ENCODE assay signal across 8 cellular contexts in genomic region chr15:90530250-90531051, GRCh38. TPM values are rescaled to one million over a fixed set of nuclear protein-coding genes. Genes with fewer than 3 reads are reported as not detected.
DNase-seq lines count a peak whose midpoint lies in the region; ATAC-seq and TF ChIP-seq lines count a peak whose summit lies in the region.

No MANE protein-coding gene starts in this region.

- H2BK120ac ChIP-seq in mesendoderm (ENCODE audit: low read depth, low read length), result no peak overlapping the region

- no peak overlapping the region for H4K5ac ChIP-seq in mesendoderm (ENCODE audit: low read length)

- peaks cover 26% of the 10 kb centered on the region for H3K36me3 Mint-ChIP-seq in activated CD8-positive, alpha-beta T cell treated with anti-CD3 and anti-CD28 coated beads, Interleukin-2, amount 10 ng/mL, durations not matched to agents 7 days and 5 days (ENCODE audit: low read depth)

- H3K4ac ChIP-seq in mesendoderm (ENCODE audit: low read depth, low read length), result peak overlapping the region; percentile 17

- WGBS in mesendoderm (ENCODE audit: extremely low coverage, insufficient coverage, low lambda C conversion rate), result no CpG with 5 or more reads among the region's 76 CpGs

- H2AFZ ChIP-seq in MM.1S (ENCODE audit: low read length), result peak overlapping the region; percentile 53

- H4K8ac ChIP-seq in mesendoderm (ENCODE audit: low read depth, low read length), result no peak overlapping the region

- no peak for TF ChIP-seq CTCF in GM13976 (IDR thresholded peaks at IDR 0.05; ENCODE audit: borderline replicate concordance, control extremely low read depth, extremely low read depth, insufficient read depth, missing control alignments)
- TF ChIP-seq CTCF in MM.1S (IDR thresholded peaks at IDR 0.05; ENCODE audit: low read length), result no peak

- H3K4me3 ChIP-seq in MM.1S (ENCODE audit: low read length) (peak overlapping the region; percentile 62), endocrine pancreas (ENCODE audit: control insufficient read depth, insufficient read depth, low read length) (peak overlapping the region; percentile 57), mesendoderm (ENCODE audit: low read length) (peak overlapping the region; percentile 70)

- H3K27ac Mint-ChIP-seq in activated CD8-positive, alpha-beta T cell treated with anti-CD3 and anti-CD28 coated beads, Interleukin-2, amount 10 ng/mL, durations not matched to agents 7 days and 5 days, result peak overlapping the region; percentile 88

- POLR2A ChIA-PET in HEK293T (lab: Yijun Ruan, JAX), result interaction anchor here (0.6 to 1.7 kb wide), 3 partner anchors 9 to 203 kb away, joined by 4 to 16 read pairs (median 5); no protein-coding TSS in a partner anchor
- POLR2A ChIA-PET in activated CD8-positive, alpha-beta T cell treated with anti-CD3 and anti-CD28 coated beads, Interleukin-2, amount 10 ng/mL, durations not matched to agents 7 days and 5 days (lab: Charles Lee), result interaction anchor here (0.8 to 2.9 kb wide), 16 partner anchors 10 to 401 kb away, joined by 3 to 28 read pairs (median 5); no protein-coding TSS in a partner anchor

- no peak overlapping the region for H2AK5ac ChIP-seq in mesendoderm (ENCODE audit: low read length)

- peak; percentile 63 for ATAC-seq in activated CD8-positive, alpha-beta T cell treated with anti-CD3 and anti-CD28 coated beads, Interleukin-2, amount 10 ng/mL, durations not matched to agents 7 days and 5 days

- DNase-seq in GM13976 (ENCODE audit: low spot score) (peak; percentile 80), HEK293T (ENCODE audit: extremely low spot score) (peak; percentile 59), MM.1S (peak; percentile 32), mesendoderm (peak; percentile 51), NCI-H2196 (lab: John Stamatoyannopoulos, UW; ENCODE audit: unreplicated experiment) (no peak)
- DNase-seq in activated CD8-positive, alpha-beta T cell treated with anti-CD3 and anti-CD28 coated beads, Interleukin-2, amount 10 ng/mL, durations not matched to agents 7 days and 5 days, result peak; percentile 67
- DNase-seq in stimulated activated CD8-positive, alpha-beta memory T cell treated with anti-CD3 and anti-CD28 coated beads, Interleukin-7, amount 100 ng/mL, for 24 hours (ENCODE audit: low read depth), result peak; percentile 18

- H3K56ac ChIP-seq in mesendoderm (ENCODE audit: low read length), result peak overlapping the region; percentile 93

- H3K9me2 ChIP-seq in MM.1S (replicated peaks; ENCODE audit: insufficient read depth, low read length), result no peaks in the 10 kb centered on the region

- peaks cover 43% of the 10 kb centered on the region for H3K4me1 Mint-ChIP-seq in activated CD8-positive, alpha-beta T cell treated with anti-CD3 and anti-CD28 coated beads, Interleukin-2, amount 10 ng/mL, durations not matched to agents 7 days and 5 days (ENCODE audit: low read depth)

- 0 out of 2 replicates have a peak, but pooled peaks cover 7% of the 10 kb centered on the region for H3K4me1 ChIP-seq in MM.1S (ENCODE audit: low read length)
- peaks cover 13% of the 10 kb centered on the region for H3K4me1 ChIP-seq in endocrine pancreas (ENCODE audit: control insufficient read depth, insufficient read depth, low read length)
- no peaks in the 10 kb centered on the region for H3K4me1 ChIP-seq in mesendoderm (ENCODE audit: control insufficient read depth, low read depth, low read length)

- H2BK15ac ChIP-seq in mesendoderm (replicated peaks; ENCODE audit: low read depth), result no peak overlapping the region

- no peaks in the 10 kb centered on the region for H3K79me1 ChIP-seq in mesendoderm (ENCODE audit: low read length)

- no peaks in the 10 kb centered on the region for H3K27me3 ChIP-seq in MM.1S (replicated peaks; ENCODE audit: insufficient read depth, low read length)
- H3K27me3 ChIP-seq in endocrine pancreas (ENCODE audit: control insufficient read depth, insufficient read depth, low read length), result no peaks in the 10 kb centered on the region
- H3K27me3 ChIP-seq in mesendoderm (ENCODE audit: insufficient read depth, low read length, poor library complexity), result peaks cover 8% of the 10 kb centered on the region

- no peaks in the 10 kb centered on the region for H3F3A ChIP-seq in MM.1S (ENCODE audit: insufficient read depth, low read length)

- no peaks in the 10 kb centered on the region for H3K9me3 ChIP-seq in MM.1S (replicated peaks; ENCODE audit: insufficient read depth, low read length)
- H3K9me3 ChIP-seq in endocrine pancreas (ENCODE audit: control insufficient read depth, low read length), result no peaks in the 10 kb centered on the region

- H2BK5ac ChIP-seq in mesendoderm (ENCODE audit: low read length), result no peak overlapping the region

- H3K27ac ChIP-seq in MM.1S (ENCODE audit: low read length) (no peak overlapping the region), mesendoderm (ENCODE audit: low read depth, low read length) (no peak overlapping the region)

- peak overlapping the region; percentile 77 for H3K18ac ChIP-seq in mesendoderm (ENCODE audit: low read length)

- H3K4me3 Mint-ChIP-seq in activated CD8-positive, alpha-beta T cell treated with anti-CD3 and anti-CD28 coated beads, Interleukin-2, amount 10 ng/mL, durations not matched to agents 7 days and 5 days, result peak overlapping the region; percentile 88

- H3K36me3 ChIP-seq in MM.1S (replicated peaks; ENCODE audit: insufficient read depth, low read length) (no peaks in the 10 kb centered on the region), endocrine pancreas (ENCODE audit: control insufficient read depth, insufficient read depth, low read length) (no peaks in the 10 kb centered on the region), mesendoderm (ENCODE audit: control insufficient read depth, insufficient read depth, low read length) (no peaks in the 10 kb centered on the region)

- no peaks in the 10 kb centered on the region for H4K20me1 ChIP-seq in MM.1S (ENCODE audit: insufficient read depth, low read length)

- H3K9me3 Mint-ChIP-seq in activated CD8-positive, alpha-beta T cell treated with anti-CD3 and anti-CD28 coated beads, Interleukin-2, amount 10 ng/mL, durations not matched to agents 7 days and 5 days (ENCODE audit: insufficient read depth), result no peaks in the 10 kb centered on the region

- peak overlapping the region; percentile 94 for H3K23ac ChIP-seq in mesendoderm (ENCODE audit: low read length)

- CTCF ChIA-PET in HEK293T (lab: Yijun Ruan, JAX), result interaction anchor here (0.5 to 1.2 kb wide), 5 partner anchors 48 to 1035 kb away, joined by 3 to 4 read pairs (median 3); no protein-coding TSS in a partner anchor
- CTCF ChIA-PET in activated CD8-positive, alpha-beta T cell treated with anti-CD3 and anti-CD28 coated beads, Interleukin-2, amount 10 ng/mL, durations not matched to agents 7 days and 5 days (lab: Charles Lee), result interaction anchor here (0.6 to 2.7 kb wide), 15 partner anchors 9 to 403 kb away, joined by 3 to 20 read pairs (median 6); partner anchors contain the start of gene BLM

- H3K9ac ChIP-seq in MM.1S (ENCODE audit: low read length) (peak overlapping the region; percentile 53), endocrine pancreas (ENCODE audit: control insufficient read depth, insufficient read depth, low read length) (peak overlapping the region; percentile 74), mesendoderm (ENCODE audit: low read length) (peak overlapping the region; percentile 84)

- H3K4me2 ChIP-seq in MM.1S (ENCODE audit: low read depth, low read length) (peak overlapping the region; percentile 81), mesendoderm (ENCODE audit: low read length) (peak overlapping the region; percentile 86)

- H3K27me3 Mint-ChIP-seq in activated CD8-positive, alpha-beta T cell treated with anti-CD3 and anti-CD28 coated beads, Interleukin-2, amount 10 ng/mL, durations not matched to agents 7 days and 5 days (ENCODE audit: low read depth), result no peaks in the 10 kb centered on the region

- H3K79me2 ChIP-seq in MM.1S (ENCODE audit: low read length), result peaks cover 39% of the 10 kb centered on the region
- H3K79me2 ChIP-seq in mesendoderm (ENCODE audit: control insufficient read depth, insufficient read depth, low read length), result no peaks in the 10 kb centered on the region

- in situ Hi-C loops in GM13976 (cut with MboI; ENCODE audit: low sequenced_read_pairs, unreplicated experiment), result no loop called here

TF ChIP-seq in HEK293T, 16 proteins besides CTCF, POLR2A, EP300 and RAD21:
- TF ChIP-seq BHLHE40 (IDR thresholded peaks at IDR 0.05; ENCODE audit: borderline replicate concordance) (no peak), L3MBTL2 (conservative IDR thresholded peaks at IDR 0.05) (0 out of 2 replicates have a peak, but pooled peaks have one; percentile 17), ELF4 (IDR thresholded peaks at IDR 0.05) (no peak), CTBP1 (IDR thresholded peaks at IDR 0.05; ENCODE audit: borderline replicate concordance) (no peak), TARDBP (IDR thresholded peaks at IDR 0.05) (no peak)
TF ChIP-seq in HEK293T: peak in this region for 1.

RNA-seq across cellular contexts. Expression of gene CRTC3, which starts 0.7 kb away (rescaled TPM):
- total RNA-seq in activated CD8-positive, alpha-beta T cell treated with anti-CD3 and anti-CD28 coated beads, Interleukin-2, amount 10 ng/mL, durations not matched to agents 7 days and 5 days, result 10 to 100 TPM; 64.9 to 66.6 TPM
- 2.7 TPM for polyA plus RNA-seq in mesendoderm (2013, experiment 1 of 2)
- 2.3 TPM for polyA plus RNA-seq in mesendoderm (2013, experiment 2 of 2)
